In the genomic region with DNA sequence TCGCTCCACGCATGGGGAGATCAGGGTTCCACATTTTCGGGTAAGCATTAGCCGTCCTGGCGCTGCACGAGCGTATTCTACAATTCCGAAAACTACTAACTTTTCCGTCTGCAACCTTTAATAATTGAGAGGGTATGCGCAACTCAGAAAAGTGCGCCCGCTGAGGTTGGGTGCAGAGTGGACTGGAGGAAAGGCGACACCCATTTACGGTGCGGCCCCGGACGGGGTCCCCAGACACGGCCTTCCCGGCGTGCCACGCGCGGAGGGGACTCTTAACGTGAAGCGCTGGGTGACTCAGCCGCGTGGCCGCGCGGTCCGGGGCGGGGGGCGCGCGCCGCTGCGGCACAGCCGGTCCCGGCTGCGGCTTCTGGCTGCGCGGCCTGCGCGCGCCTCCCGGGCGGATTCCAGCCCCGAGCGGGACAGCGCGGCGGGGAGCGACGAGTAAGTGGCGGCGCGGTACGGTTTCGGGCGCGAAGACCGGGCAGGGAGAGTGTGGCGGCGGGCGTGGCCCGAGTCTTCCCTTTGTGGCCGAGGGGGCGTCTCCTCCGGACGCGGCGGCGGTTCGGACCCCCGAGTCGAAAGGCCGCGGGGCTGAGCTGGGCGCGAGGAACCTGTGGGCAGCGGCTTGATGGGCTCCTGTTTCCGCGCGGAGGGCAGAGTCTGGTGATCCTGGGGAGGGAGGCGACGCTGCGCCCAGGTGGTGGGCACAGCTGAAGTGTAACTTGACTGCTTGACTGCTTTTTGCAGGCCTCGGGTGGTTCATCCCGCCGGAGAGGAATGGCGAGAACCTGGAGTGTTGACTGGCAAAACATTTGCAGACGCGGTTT, we compare ENCODE assay signal across 8 cellular contexts. TPM values are rescaled to one million over a fixed set of nuclear protein-coding genes. Genes with fewer than 3 reads are reported as not detected.
A peak's percentile ranks its signal among the peaks of the same experiment; 100 is the strongest.
DNase-seq lines count a peak whose midpoint lies in the region; ATAC-seq and TF ChIP-seq lines count a peak whose summit lies in the region.

A gene (plus strand): TSS at position 330 of the 827 bp plus-strand sequence. CDS start 27,098 bp downstream, outside the sequence.
A gene with protein sequence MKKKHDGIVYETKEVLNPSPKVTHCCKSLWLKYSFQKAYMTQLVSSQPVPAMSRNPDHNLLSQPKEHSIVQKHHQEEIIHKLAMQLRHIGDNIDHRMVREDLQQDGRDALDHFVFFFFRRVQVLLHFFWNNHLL (minus strand): TSS at position 184 of the 827 bp plus-strand sequence. CDS start 16,772 bp downstream, outside the sequence.

- in situ Hi-C loops in GM13977 (cut with MboI; ENCODE audit: low pct_unique_long_range_greater_than_20kb, low sequenced_read_pairs, unreplicated experiment), result no loop called here

- H3K27me3 Mint-ChIP-seq in T-helper 1 cell treated with Interleukin-12 subunit alpha and Interleukin-12 subunit beta and Interleukin-4 antibody, amounts not matched to agents 30 μg/mL and 1 μg/mL, for 36 hours (ENCODE audit: low read depth), result no peaks in the 10 kb centered on the region

- H3K4me3 Mint-ChIP-seq in T-helper 1 cell treated with Interleukin-12 subunit alpha and Interleukin-12 subunit beta and Interleukin-4 antibody, amounts not matched to agents 30 μg/mL and 1 μg/mL, for 36 hours, result peak within 1 kb of the TSS; percentile 89

- H3K9me3 Mint-ChIP-seq in T-helper 1 cell treated with Interleukin-12 subunit alpha and Interleukin-12 subunit beta and Interleukin-4 antibody, amounts not matched to agents 30 μg/mL and 1 μg/mL, for 36 hours, result no peaks in the 10 kb centered on the region

- H3K4me1 Mint-ChIP-seq in T-helper 1 cell treated with Interleukin-12 subunit alpha and Interleukin-12 subunit beta and Interleukin-4 antibody, amounts not matched to agents 30 μg/mL and 1 μg/mL, for 36 hours (ENCODE audit: low read depth), result peaks cover 28% of the 10 kb centered on the region

- H3K36me3 ChIP-seq in psoas muscle (ENCODE audit: insufficient read depth in 1 of 2, low read depth in 1 of 2), result no peaks in the 10 kb centered on the region

- H3K27me3 ChIP-seq in psoas muscle (ENCODE audit: insufficient read depth in 3 of 3, low read length in 2 of 3), result no peaks in the 10 kb centered on the region

- H3K4me1 ChIP-seq in psoas muscle, result peaks cover 41% of the 10 kb centered on the region

- DNase-seq in GM13977 (ENCODE audit: low spot score) (peak; percentile 90), NCI-H1436 (lab: John Stamatoyannopoulos, UW) (peak; percentile 83), amniotic stem cell (lab: John Stamatoyannopoulos, UW) (peak; percentile 82), left ventricle myocardium superior (peak; percentile 94), psoas muscle (peak; percentile 91 to 95), ureter (ENCODE audit: low spot score) (peak; percentile 90)

- H3K27ac Mint-ChIP-seq in T-helper 1 cell treated with Interleukin-12 subunit alpha and Interleukin-12 subunit beta and Interleukin-4 antibody, amounts not matched to agents 30 μg/mL and 1 μg/mL, for 36 hours, result peak within 1 kb of the TSS; percentile 93

- intact Hi-C loops in left ventricle myocardium superior (cut with micrococcal nuclease) (no loop called here), psoas muscle (cut with DNase I) (loop anchor here (1.0 to 10.0 kb wide), 6 partner anchors 20 to 242 kb away; a partner anchor contains a TSS)

- H3K9me3 ChIP-seq in psoas muscle, result no peaks in the 10 kb centered on the region

- peak; percentile 88 for ATAC-seq in HG02840 (IDR thresholded peaks at IDR 0.05; ENCODE audit: low FRiP score, unreplicated experiment)
- peak; percentile 92 for ATAC-seq in left ventricle myocardium superior
- ATAC-seq in psoas muscle, result peak; percentile 88 to 93 (median 90)

- peak within 1 kb of the TSS; percentile 95 for H3K27ac ChIP-seq in psoas muscle

- H3K4me3 ChIP-seq in psoas muscle, result peak within 1 kb of the TSS; percentile 77

- TF ChIP-seq CTCF in GM13977 (IDR thresholded peaks at IDR 0.05; ENCODE audit: extremely low read depth, insufficient read depth, missing control alignments) (no peak), psoas muscle (IDR thresholded peaks at IDR 0.05) (no peak)

- peaks cover 12% of the 10 kb centered on the region for H3K36me3 Mint-ChIP-seq in T-helper 1 cell treated with Interleukin-12 subunit alpha and Interleukin-12 subunit beta and Interleukin-4 antibody, amounts not matched to agents 30 μg/mL and 1 μg/mL, for 36 hours (ENCODE audit: low read depth)

- WGBS in psoas muscle, 3 donors, result 0 to 1% (median 0%) methylated on average over 81 to 90 of the region's 93 CpGs

RNA-seq across cellular contexts. Expression of the first gene that starts in this region (rescaled TPM):
- total RNA-seq in left ventricle myocardium superior (21.9 TPM), psoas muscle (10 to 100 TPM; 20.5 to 30.4 (median 22.3) TPM), ureter (34.6 TPM)
- 10 to 100 TPM; 11.6 to 44.4 (median 40.0) TPM for polyA plus RNA-seq in psoas muscle

RNA-seq across cellular contexts. Expression of the second gene that starts in this region (rescaled TPM):
- 0.15 TPM for total RNA-seq in left ventricle myocardium superior
- under 1 TPM in 3 of 4 donors, not detected in 1; 0.10 to 0.34 (median 0.17) TPM for total RNA-seq in psoas muscle
- polyA plus RNA-seq in psoas muscle, result under 1 TPM; 0.03 to 0.31 (median 0.12) TPM
- not detected for total RNA-seq in ureter

Comparison
In these comparisons a context has a peak if more than half of its experiments do, and no peak if none do; other contexts are left out.
1. Peak in every context shown above with its lines: DNase-seq, ATAC-seq, H3K4me3 ChIP-seq and H3K27ac ChIP-seq.